8 cellular contexts compared by ENCODE assay signal in the genomic region with DNA sequence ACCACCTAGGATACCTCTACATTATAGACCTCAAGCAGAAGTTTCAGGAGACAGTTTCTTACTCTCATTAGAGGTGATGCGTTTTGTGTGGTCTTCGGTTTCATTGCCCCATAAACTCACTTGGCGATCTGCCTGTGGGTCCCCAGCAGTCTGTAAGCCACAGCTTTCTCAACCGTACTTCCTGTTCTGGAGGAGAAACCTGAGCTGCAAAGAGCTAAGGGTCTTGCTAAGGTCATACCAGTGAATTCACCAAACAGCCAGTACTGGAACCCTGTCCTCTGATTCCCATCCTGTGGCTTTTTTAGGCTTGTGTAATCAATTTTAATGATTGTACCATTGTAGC.
DNase-seq lines count a peak whose midpoint lies in the region; ATAC-seq and TF ChIP-seq lines count a peak whose summit lies in the region.

No MANE protein-coding gene starts in this region.

- peaks cover 72% of the 10 kb centered on the region for H3K4me1 ChIP-seq in Loucy (ENCODE audit: insufficient read depth, low read length, poor library complexity, severe bottlenecking)

- peak overlapping the region; percentile 97 for H3K4me3 ChIP-seq in Loucy (ENCODE audit: low read length, poor library complexity, severe bottlenecking)

- no peaks in the 10 kb centered on the region for H3K9me3 Mint-ChIP-seq in activated T-helper 17 cell treated with anti-CD3 and anti-CD28 coated beads, Interleukin-2, amount 50 U/mL, for 72 hours
- H3K9me3 Mint-ChIP-seq in MCF 10A (ENCODE audit: unreplicated experiment), result no peaks in the 10 kb centered on the region

- H4K20me1 ChIP-seq in Loucy (ENCODE audit: insufficient read depth, low read length, poor library complexity, severe bottlenecking), result no peaks in the 10 kb centered on the region

- peak; percentile 40 for ATAC-seq in activated T-helper 17 cell treated with anti-CD3 and anti-CD28 coated beads, Interleukin-2, amount 50 U/mL, for 72 hours (replicated peaks)

- peaks cover 80% of the 10 kb centered on the region for H3K79me2 ChIP-seq in Loucy (ENCODE audit: insufficient read depth, low read length)

- no peaks in the 10 kb centered on the region for H3K9me3 ChIP-seq in Loucy (ENCODE audit: insufficient read depth, low read depth, low read length)

- no peaks in the 10 kb centered on the region for H3K9me2 ChIP-seq in Loucy (replicated peaks; ENCODE audit: low read depth, low read length)

- H3K4me2 ChIP-seq in Loucy (ENCODE audit: low read depth, low read length, poor library complexity, severe bottlenecking), result peak overlapping the region; percentile 94

- H3K27me3 ChIP-seq in Loucy (ENCODE audit: insufficient read depth, low read length, poor library complexity, severe bottlenecking), result no peaks in the 10 kb centered on the region

- CTCF ChIA-PET in MCF 10A (lab: Yijun Ruan, JAX), result interaction anchor here (0.7 kb wide), 1 partner anchor 34 kb away, joined by 3 read pairs; no protein-coding TSS in a partner anchor

- DNase-seq in SIG-M5 treated with dmso at 0.1 percent for 504 hours (lab: John Stamatoyannopoulos, UW; ENCODE audit: unreplicated experiment) (peak; percentile 32), SIG-M5 (lab: John Stamatoyannopoulos, UW) (no peak), renal cortical epithelial cell (ENCODE audit: low read depth) (peak; percentile 78), NCI-H1930 (lab: John Stamatoyannopoulos, UW) (no peak), MCF 10A (ENCODE audit: unreplicated experiment) (no peak), mucosa of gallbladder (ENCODE audit: low spot score) (no peak)

- H3K4me3 Mint-ChIP-seq in activated T-helper 17 cell treated with anti-CD3 and anti-CD28 coated beads, Interleukin-2, amount 50 U/mL, for 72 hours, result no peak overlapping the region
- no peak overlapping the region for H3K4me3 Mint-ChIP-seq in MCF 10A (ENCODE audit: unreplicated experiment)

- POLR2A ChIA-PET in MCF 10A (lab: Yijun Ruan, JAX), result no interaction called here

- no peak overlapping the region for H3K27ac Mint-ChIP-seq in activated T-helper 17 cell treated with anti-CD3 and anti-CD28 coated beads, Interleukin-2, amount 50 U/mL, for 72 hours
- H3K27ac Mint-ChIP-seq in MCF 10A (ENCODE audit: low read depth, unreplicated experiment), result no peak overlapping the region

- H3K36me3 Mint-ChIP-seq in activated T-helper 17 cell treated with anti-CD3 and anti-CD28 coated beads, Interleukin-2, amount 50 U/mL, for 72 hours (ENCODE audit: low read depth), result no peaks in the 10 kb centered on the region
- no peaks in the 10 kb centered on the region for H3K36me3 Mint-ChIP-seq in MCF 10A (ENCODE audit: insufficient read depth, unreplicated experiment)

- intact Hi-C loops in MCF 10A (cut with micrococcal nuclease), result no loop called here

- TF ChIP-seq CTCF in Loucy (conservative IDR thresholded peaks at IDR 0.05; ENCODE audit: low read length) (no peak), MCF 10A (IDR thresholded peaks at IDR 0.05; ENCODE audit: unreplicated experiment) (no peak)

- peaks cover 30% of the 10 kb centered on the region for H3F3A ChIP-seq in Loucy (ENCODE audit: low read depth)

- peaks cover 17% of the 10 kb centered on the region for H3K4me1 Mint-ChIP-seq in activated T-helper 17 cell treated with anti-CD3 and anti-CD28 coated beads, Interleukin-2, amount 50 U/mL, for 72 hours
- no peaks in the 10 kb centered on the region for H3K4me1 Mint-ChIP-seq in MCF 10A (ENCODE audit: insufficient read depth, unreplicated experiment)

- BruUV-seq in MCF 10A (replicated peaks; lab: Mats Ljungman, UMichigan), result no TSS peak

- peaks cover 6% of the 10 kb centered on the region; the same call in 1 of the 2 replicates for H3K36me3 ChIP-seq in Loucy (ENCODE audit: insufficient read depth, low read length)

- no peak overlapping the region for H2AFZ ChIP-seq in Loucy (ENCODE audit: low read length)

- H3K27me3 Mint-ChIP-seq in activated T-helper 17 cell treated with anti-CD3 and anti-CD28 coated beads, Interleukin-2, amount 50 U/mL, for 72 hours, result no peaks in the 10 kb centered on the region
- H3K27me3 Mint-ChIP-seq in MCF 10A (ENCODE audit: insufficient read depth, unreplicated experiment), result peaks cover 21% of the 10 kb centered on the region

- H3K9ac ChIP-seq in Loucy (ENCODE audit: low read depth, low read length, poor library complexity, severe bottlenecking), result peak overlapping the region; percentile 100

Comparison
In these comparisons a context has a peak if more than half of its experiments do, and no peak if none do; other contexts are left out.
1. DNase-seq: peak in SIG-M5 treated with dmso at 0.1 percent for 504 hours (single experiment) and renal cortical epithelial cell (single experiment); none in SIG-M5 (single experiment), NCI-H1930 (0 of 2), MCF 10A (single experiment) and mucosa of gallbladder (single experiment).